In the genomic region with DNA sequence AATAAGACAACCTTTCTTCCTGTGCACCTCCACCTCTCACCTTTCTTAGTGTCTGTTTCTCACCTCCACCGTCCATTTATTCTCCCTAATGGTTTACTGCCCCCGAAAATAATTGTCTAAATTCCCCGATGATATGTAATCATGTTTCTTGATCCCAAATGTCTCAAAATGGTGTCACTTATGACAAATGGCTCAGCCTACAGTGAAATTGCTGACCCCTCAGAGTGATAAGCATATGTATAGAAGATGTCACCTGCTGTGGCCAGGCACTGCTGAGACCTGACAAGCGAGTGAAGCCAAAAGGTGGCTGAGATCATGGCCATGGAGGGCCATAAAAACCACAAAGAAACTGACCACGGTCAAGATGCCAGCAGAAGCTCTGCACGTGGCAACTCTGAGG, we compare ENCODE assay signal across 14 cellular contexts. TPM values are rescaled to one million over a fixed set of nuclear protein-coding genes. Genes with fewer than 3 reads are reported as not detected.
A peak's percentile ranks its signal among the peaks of the same experiment; 100 is the strongest.
DNase-seq lines count a peak whose midpoint lies in the region; ATAC-seq and TF ChIP-seq lines count a peak whose summit lies in the region.
"Had no signal": no experiment of that assay in that cellular context is flagged by ENCODE, and none has a peak within 500 bp of the region (broad histone marks: within the 10 kb centered on the region; RNA-seq: fewer than 3 reads in every experiment).

No MANE protein-coding gene starts in this region.

- WGBS in prostate gland: 92% methylated on average over 6 of the region's 6 CpGs

- ATAC-seq in activated naive CD4-positive, alpha-beta T cell treated with anti-CD3 and anti-CD28 coated beads, Interleukin-2, amount 50 U/mL, for 72 hours: no peak
- ATAC-seq in activated T-cell treated with anti-CD3 and anti-CD28 coated beads, Interleukin-2, amount 50 U/mL, for 72 hours (replicated peaks in 1 of 2): no peak

- DNase-seq in activated naive CD4-positive, alpha-beta T cell treated with anti-CD3 and anti-CD28 coated beads for 36 hours: no peak
- no peak for DNase-seq in activated naive CD4-positive, alpha-beta T cell (lab: John Stamatoyannopoulos, UW)
- no peak for DNase-seq in activated naive CD4-positive, alpha-beta T cell treated with anti-CD3 and anti-CD28 coated beads, Interleukin-2, amount 50 U/mL, for 72 hours (ENCODE audit: low spot score in 2 of 2)
- DNase-seq in prostate gland (ENCODE audit: low spot score) (no peak), A172 (ENCODE audit: low spot score) (no peak), cerebellar cortex (ENCODE audit: low spot score) (no peak)
- DNase-seq in activated T-cell treated with anti-CD3 and anti-CD28 coated beads, Interleukin-2, amount 50 U/mL, for 72 hours: no peak
- DNase-seq: CD8-positive, alpha-beta memory T cell; DND-41; GF-D8; NCI-H146; NCI-H2081 treated with DMSO at 0.1 percent for 48 hours; NCI-H524 had no signal

- H3K27me3 Mint-ChIP-seq in activated naive CD4-positive, alpha-beta T cell treated with anti-CD3 and anti-CD28 coated beads for 36 hours (ENCODE audit: low read depth): no peaks in the 10 kb centered on the region
- H3K27me3 Mint-ChIP-seq in activated T-cell treated with anti-CD3 and anti-CD28 coated beads, Interleukin-2, amount 50 U/mL, for 72 hours (ENCODE audit: low read depth): no peaks in the 10 kb centered on the region

- H3K79me2 ChIP-seq in KMS-11 (ENCODE audit: insufficient read depth, low read depth): no peaks in the 10 kb centered on the region

- H3K27ac Mint-ChIP-seq in activated naive CD4-positive, alpha-beta T cell treated with anti-CD3 and anti-CD28 coated beads for 36 hours: peak overlapping the region; percentile 85
- H3K27ac Mint-ChIP-seq in activated naive CD4-positive, alpha-beta T cell treated with anti-CD3 and anti-CD28 coated beads, Interleukin-2, amount 50 U/mL, for 72 hours: peak overlapping the region; percentile 88 to 95
- H3K27ac Mint-ChIP-seq in activated T-cell treated with anti-CD3 and anti-CD28 coated beads, Interleukin-2, amount 50 U/mL, for 72 hours: no peak overlapping the region

- peaks cover 62% of the 10 kb centered on the region for H3K4me1 ChIP-seq in KMS-11 (ENCODE audit: low read depth, poor library complexity, severe bottlenecking)
- no peaks in the 10 kb centered on the region for H3K4me1 ChIP-seq in prostate gland (replicated peaks)

- H3K36me3 Mint-ChIP-seq in activated naive CD4-positive, alpha-beta T cell treated with anti-CD3 and anti-CD28 coated beads for 36 hours (ENCODE audit: low read depth): no peaks in the 10 kb centered on the region
- no peaks in the 10 kb centered on the region for H3K36me3 Mint-ChIP-seq in activated naive CD4-positive, alpha-beta T cell treated with anti-CD3 and anti-CD28 coated beads, Interleukin-2, amount 50 U/mL, for 72 hours
- H3K36me3 Mint-ChIP-seq in activated T-cell treated with anti-CD3 and anti-CD28 coated beads, Interleukin-2, amount 50 U/mL, for 72 hours (ENCODE audit: insufficient read depth in 2 of 2): peaks cover 0 to 2% of the 10 kb centered on the region in 2 donors
- H3K36me3 Mint-ChIP-seq: CD8-positive, alpha-beta memory T cell had no signal

- TF ChIP-seq POLR2A in prostate gland (IDR thresholded peaks at IDR 0.05): no peak

- peaks cover 2% of the 10 kb centered on the region for H3K9me3 Mint-ChIP-seq in activated naive CD4-positive, alpha-beta T cell treated with anti-CD3 and anti-CD28 coated beads for 36 hours
- no peaks in the 10 kb centered on the region for H3K9me3 Mint-ChIP-seq in activated naive CD4-positive, alpha-beta T cell treated with anti-CD3 and anti-CD28 coated beads, Interleukin-2, amount 50 U/mL, for 72 hours
- H3K9me3 Mint-ChIP-seq in activated T-cell treated with anti-CD3 and anti-CD28 coated beads, Interleukin-2, amount 50 U/mL, for 72 hours: no peaks in the 10 kb centered on the region

- H3K27ac ChIP-seq in KMS-11 (peak overlapping the region; percentile 98), prostate gland (peak overlapping the region; percentile 11 to 42)

- no peaks in the 10 kb centered on the region for H4K20me1 ChIP-seq in KMS-11 (ENCODE audit: insufficient read depth)

- intact Hi-C loops in activated naive CD4-positive, alpha-beta T cell treated with anti-CD3 and anti-CD28 coated beads for 36 hours (cut with micrococcal nuclease): loop anchor here (2.0 kb wide), 2 partner anchors 31 to 43 kb away; no protein-coding TSS in a partner anchor
- intact Hi-C loops in prostate gland (cut with DNase I): no loop called here

- H3K9me3 ChIP-seq in prostate gland: no peaks in the 10 kb centered on the region

- peak overlapping the region; percentile 99 for H3K4me2 ChIP-seq in KMS-11

- no peaks in the 10 kb centered on the region for H3K27me3 ChIP-seq in KMS-11 (ENCODE audit: insufficient read depth, low read depth)
- no peaks in the 10 kb centered on the region for H3K27me3 ChIP-seq in prostate gland (replicated peaks; ENCODE audit: insufficient read depth)

- peaks cover 41% of the 10 kb centered on the region for H3K4me1 Mint-ChIP-seq in activated naive CD4-positive, alpha-beta T cell treated with anti-CD3 and anti-CD28 coated beads for 36 hours (ENCODE audit: low read depth)
- peaks cover 44% of the 10 kb centered on the region for H3K4me1 Mint-ChIP-seq in activated T-cell treated with anti-CD3 and anti-CD28 coated beads, Interleukin-2, amount 50 U/mL, for 72 hours (ENCODE audit: low read depth)

- TF ChIP-seq CTCF in KMS-11 (conservative IDR thresholded peaks at IDR 0.05; ENCODE audit: low read depth, low read length): no peak
- no peak for TF ChIP-seq CTCF in prostate gland (IDR thresholded peaks at IDR 0.05)

- CTCF ChIA-PET in activated naive CD4-positive, alpha-beta T cell treated with anti-CD3 and anti-CD28 coated beads for 36 hours (lab: Charles Lee): interaction anchor here (0.7 to 2.1 kb wide), 2 partner anchors 114 to 709 kb away, joined by 3 to 6 read pairs; no protein-coding TSS in a partner anchor

- H3K36me3 ChIP-seq in KMS-11 (ENCODE audit: insufficient read depth) (no peaks in the 10 kb centered on the region), prostate gland (no peaks in the 10 kb centered on the region)

- H2AFZ ChIP-seq in KMS-11 (ENCODE audit: low read depth): no peak overlapping the region; the same call in 1 of the 2 replicates

- H3K4me3 ChIP-seq in KMS-11 (IDR thresholded peaks at IDR 0.05; ENCODE audit: insufficient read depth, low read depth, low read length) (no peak overlapping the region), prostate gland (no peak overlapping the region)

- H3K4me3 Mint-ChIP-seq in activated naive CD4-positive, alpha-beta T cell treated with anti-CD3 and anti-CD28 coated beads for 36 hours: no peak overlapping the region
- H3K4me3 Mint-ChIP-seq in activated T-cell treated with anti-CD3 and anti-CD28 coated beads, Interleukin-2, amount 50 U/mL, for 72 hours: peak overlapping the region in 1 of 2 donors; percentile 73

- H3K9ac ChIP-seq in KMS-11: 0 out of 2 replicates have a peak overlapping the region, but pooled peaks have one; percentile 65

RNA-seq across cellular contexts. Expression of gene MSL3, which starts 35.7 kb away (rescaled TPM):
- 10 to 100 TPM; 69.1 to 72.4 TPM for total RNA-seq in activated naive CD4-positive, alpha-beta T cell treated with anti-CD3 and anti-CD28 coated beads for 36 hours
- 10 to 100 TPM; 38.4 to 72.3 TPM for total RNA-seq in activated naive CD4-positive, alpha-beta T cell treated with anti-CD3 and anti-CD28 coated beads, Interleukin-2, amount 50 U/mL, for 72 hours
- 10 to 100 TPM; 13.4 to 34.8 TPM for total RNA-seq in prostate gland
- 100 to 1,000 TPM; 101 TPM for total RNA-seq in activated T-cell treated with anti-CD3 and anti-CD28 coated beads, Interleukin-2, amount 50 U/mL, for 72 hours
- total RNA-seq in A172 (2014; rRNA removed; shearing (Covaris generic)): 34.4 and 55.9 TPM in 2 replicates
